Comparison of ENCODE assay signal across 9 cellular contexts in the genomic region with DNA sequence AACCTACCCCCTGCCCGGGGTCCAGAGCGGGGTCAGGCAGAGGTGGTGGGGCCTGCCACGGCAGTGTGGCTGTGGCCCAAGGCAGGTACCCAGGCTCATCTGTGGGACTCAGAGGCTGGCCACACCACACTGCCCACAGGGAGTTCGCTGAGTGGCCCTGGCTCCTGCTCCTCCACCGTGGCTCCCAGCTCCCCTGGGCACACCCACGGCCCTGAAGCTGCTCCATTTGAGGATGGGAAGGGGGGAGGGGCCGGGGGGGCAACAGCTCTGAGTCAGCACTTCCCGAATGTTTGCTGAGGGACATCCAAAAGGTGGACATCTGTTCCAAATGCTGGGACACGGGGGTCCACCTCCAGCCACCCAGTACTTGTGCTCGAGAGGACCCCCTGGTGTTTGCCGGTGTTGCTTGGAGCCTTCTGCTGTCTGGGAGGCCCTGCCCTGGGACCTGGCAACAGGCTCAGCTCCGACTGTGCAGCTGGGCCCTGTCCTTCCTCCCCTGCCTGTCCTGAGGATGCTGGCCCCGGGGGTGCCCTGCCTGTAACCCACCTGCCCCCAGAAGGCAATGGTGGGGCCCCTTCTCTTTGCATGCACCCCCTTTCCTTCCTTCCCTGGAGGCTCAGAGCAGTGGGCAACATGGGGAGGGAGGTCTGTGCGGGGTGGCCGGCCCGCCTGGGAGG.
DNase-seq lines count a peak whose midpoint lies in the region; ATAC-seq and TF ChIP-seq lines count a peak whose summit lies in the region.
"Had no signal": no experiment of that assay in that cellular context is flagged by ENCODE, and none has a peak within 500 bp of the region (broad histone marks: within the 10 kb centered on the region; RNA-seq: fewer than 3 reads in every experiment).

No MANE protein-coding gene starts in this region.

- POLR2A ChIA-PET in GM10248 (lab: Yijun Ruan, JAX) = no interaction called here

- no peaks in the 10 kb centered on the region for H3K36me3 Mint-ChIP-seq in nephron progenitor cell (ENCODE audit: low read depth)
- H3K36me3 Mint-ChIP-seq: naive B cell had no signal

- peak overlapping the region; percentile 93 for H3K27ac Mint-ChIP-seq in nephron progenitor cell

- DNase-seq in GM10248 (ENCODE audit: extremely low spot score) (no peak), caudate nucleus (lab: John Stamatoyannopoulos, UW) (no peak), nephron progenitor cell (peak; percentile 42)
- DNase-seq: naive B cell had no signal

- H3K27ac ChIP-seq in caudate nucleus (ENCODE audit: low read depth, low read length) = peak overlapping the region; percentile 58

- no peaks in the 10 kb centered on the region for H3K9me3 Mint-ChIP-seq in nephron progenitor cell
- H3K9me3 Mint-ChIP-seq: central memory CD8-positive, alpha-beta T cell; naive B cell; stimulated activated naive CD8-positive, alpha-beta T cell treated with anti-CD3 and anti-CD28 coated beads, Interleukin-15, amount 100 ng/mL, for 72 hours had no signal

- no peak for ATAC-seq in GM21737 (IDR thresholded peaks at IDR 0.05; ENCODE audit: unreplicated experiment)
- no peak for ATAC-seq in HG02852 (IDR thresholded peaks at IDR 0.05; ENCODE audit: unreplicated experiment)
- ATAC-seq in GM21360 (IDR thresholded peaks at IDR 0.05; ENCODE audit: unreplicated experiment) = no peak
- ATAC-seq: stimulated activated naive CD8-positive, alpha-beta T cell treated with anti-CD3 and anti-CD28 coated beads, Interleukin-15, amount 100 ng/mL, for 72 hours had no signal

- CTCF ChIA-PET in GM10248 (lab: Yijun Ruan, JAX) = interaction anchor here (3.4 to 4.1 kb wide), 3 partner anchors 9 to 140 kb away, joined by 19 to 24 read pairs (median 21); a partner anchor contains a TSS

- H3K4me1 Mint-ChIP-seq in nephron progenitor cell = peaks cover 61% of the 10 kb centered on the region
- H3K4me1 Mint-ChIP-seq: central memory CD8-positive, alpha-beta T cell had no signal

- no peak overlapping the region for H3K4me3 Mint-ChIP-seq in nephron progenitor cell
- H3K4me3 Mint-ChIP-seq: central memory CD8-positive, alpha-beta T cell had no signal

- TF ChIP-seq CTCF in GM10248 (IDR thresholded peaks at IDR 0.05; ENCODE audit: control extremely low read depth, extremely low read depth, low read depth, missing control alignments) (peak; percentile 6), nephron progenitor cell (IDR thresholded peaks at IDR 0.05) (no peak)

- peaks cover 4% of the 10 kb centered on the region for H3K27me3 Mint-ChIP-seq in nephron progenitor cell (ENCODE audit: low read depth, poor library complexity)
- H3K27me3 Mint-ChIP-seq: central memory CD8-positive, alpha-beta T cell had no signal
